In genomic region chr7:132858251-132858650, GRCh38 we compare ENCODE assay signal across 27 cellular contexts.
"Had no signal": no experiment of that assay in that cellular context is flagged by ENCODE, and none has a peak within 500 bp of the region (broad histone marks: within the 10 kb centered on the region; RNA-seq: fewer than 3 reads in every experiment).

No MANE protein-coding gene starts in this region.

- H3K27me3 Mint-ChIP-seq: activated CD4-positive, alpha-beta memory T cell treated with anti-CD3 and anti-CD28 coated beads, Interleukin-2, amount 10 ng/mL, durations not matched to agents 7 days and 5 days; activated naive CD8-positive, alpha-beta T cell treated with anti-CD3 and anti-CD28 coated beads for 36 hours; type B pancreatic cell had no signal

- H3K4me1 ChIP-seq: adrenal gland, left ventricle myocardium inferior, pancreas, psoas muscle, right atrium auricular region, uterus had no signal

- H3K4me1 Mint-ChIP-seq: activated CD4-positive, alpha-beta memory T cell treated with anti-CD3 and anti-CD28 coated beads, Interleukin-2, amount 10 ng/mL, durations not matched to agents 7 days and 5 days had no signal

- H3K9me3 Mint-ChIP-seq: activated CD4-positive, alpha-beta memory T cell treated with anti-CD3 and anti-CD28 coated beads, Interleukin-2, amount 10 ng/mL, durations not matched to agents 7 days and 5 days; activated T-cell treated with anti-CD3 and anti-CD28 coated beads, Interleukin-2, amount 50 U/mL, for 4 hours had no signal

- H3K27ac ChIP-seq: adrenal gland, body of pancreas, epithelial cell of prostate, left ventricle myocardium inferior, pancreas, psoas muscle, right atrium auricular region, thoracic aorta, uterus had no signal

- ATAC-seq: activated T-cell treated with anti-CD3 and anti-CD28 coated beads, Interleukin-2, amount 50 U/mL, for 4 hours; body of pancreas; mucosa of descending colon; pancreas had no signal

- H3K4me3 Mint-ChIP-seq: activated CD4-positive, alpha-beta memory T cell treated with anti-CD3 and anti-CD28 coated beads, Interleukin-2, amount 10 ng/mL, durations not matched to agents 7 days and 5 days; activated naive CD8-positive, alpha-beta T cell treated with anti-CD3 and anti-CD28 coated beads for 36 hours; activated T-cell treated with anti-CD3 and anti-CD28 coated beads, Interleukin-2, amount 50 U/mL, for 4 hours; type B pancreatic cell had no signal

- H3K36me3 ChIP-seq: adrenal gland, left ventricle myocardium inferior, pancreas, right atrium auricular region, thoracic aorta, uterus had no signal

- H3K27ac Mint-ChIP-seq: activated CD4-positive, alpha-beta memory T cell treated with anti-CD3 and anti-CD28 coated beads, Interleukin-2, amount 10 ng/mL, durations not matched to agents 7 days and 5 days; activated naive CD8-positive, alpha-beta T cell treated with anti-CD3 and anti-CD28 coated beads for 36 hours; type B pancreatic cell had no signal

- H3K4me3 ChIP-seq: adrenal gland, body of pancreas, left ventricle myocardium inferior, lung, mucosa of descending colon, pancreas, psoas muscle, right atrium auricular region, smooth muscle cell, thoracic aorta, uterus had no signal

- H3K9me3 ChIP-seq: adrenal gland, body of pancreas, mucosa of descending colon, pancreas, psoas muscle, right atrium auricular region, thoracic aorta, uterus had no signal

- H3K27me3 ChIP-seq: adrenal gland, body of pancreas, pancreas, right atrium auricular region, uterus had no signal

- DNase-seq: activated CD4-positive, alpha-beta memory T cell treated with anti-CD3 and anti-CD28 coated beads, Interleukin-2, amount 10 ng/mL, durations not matched to agents 7 days and 5 days; activated CD4-positive, alpha-beta T cell treated with anti-CD3 and anti-CD28 coated beads for 48 hours; activated CD8-positive, alpha-beta memory T cell treated with anti-CD3 and anti-CD28 coated beads, Interleukin-2, amount 50 U/mL, for 48 hours; activated naive CD4-positive, alpha-beta T cell; activated naive CD8-positive, alpha-beta T cell treated with anti-CD3 and anti-CD28 coated beads for 36 hours; activated T-cell treated with anti-CD3 and anti-CD28 coated beads, Interleukin-2, amount 50 U/mL, for 4 hours; adrenal gland; aorta; body of pancreas; effector CD8-positive, alpha-beta T cell; glutamatergic neuron; islet precursor cell; left ventricle myocardium inferior; mucosa of descending colon; nucleus accumbens; pancreas; psoas muscle; stimulated activated CD4-positive, alpha-beta T cell treated with anti-CD3 and anti-CD28 coated beads, Interleukin-1b, Interleukin-23, amount 100 ng/mL, for 48 hours; stimulated activated naive CD4-positive, alpha-beta T cell treated with Interleukin-2 at 50 U/mL for 16 hours; T-helper 1 cell; uterus had no signal
